ENCODE assay signal across 25 cellular contexts in the genomic region with DNA sequence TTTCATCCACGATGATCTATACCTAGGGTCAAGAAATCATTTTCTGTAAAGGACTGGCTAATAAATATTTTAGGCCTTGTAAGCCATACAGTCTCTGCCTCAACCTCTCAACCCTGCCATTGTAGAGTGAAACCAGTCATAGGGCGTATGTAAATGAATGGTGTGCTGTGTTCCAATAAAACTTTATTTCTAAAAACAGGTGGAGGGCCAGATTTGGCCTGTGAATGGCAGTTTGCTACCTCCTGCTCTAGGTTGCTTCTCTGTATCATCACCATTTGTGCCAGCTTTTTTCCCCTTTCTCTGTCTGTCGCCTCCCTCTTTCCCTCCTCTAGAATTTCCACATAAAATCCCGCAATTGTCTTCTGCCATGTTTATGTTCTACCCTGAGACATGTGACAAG.
"Had no signal": no experiment of that assay in that cellular context is flagged by ENCODE, and none has a peak within 500 bp of the region (broad histone marks: within the 10 kb centered on the region; RNA-seq: fewer than 3 reads in every experiment).

No MANE protein-coding gene starts in this region.

- H3K27me3 ChIP-seq: gastrocnemius medialis, testis, transverse colon, upper lobe of right lung, uterus had no signal

- H3K9ac ChIP-seq: parathyroid adenoma had no signal

- FAIRE-seq: colon, kidney had no signal

- H3K79me2 ChIP-seq: parathyroid adenoma had no signal

- H3K4me1 ChIP-seq: parathyroid adenoma, testis, upper lobe of right lung, uterus had no signal

- H3K4me3 ChIP-seq: gastrocnemius medialis, lung, smooth muscle cell, testis, transverse colon, upper lobe of right lung, uterus had no signal

- H3K27ac ChIP-seq: epithelial cell of prostate, parathyroid adenoma, transverse colon, upper lobe of right lung, uterus had no signal

- ATAC-seq: esophagus mucosa; gastrocnemius medialis; left lobe of liver; natural killer cell; stimulated activated naive CD8-positive, alpha-beta T cell treated with anti-CD3 and anti-CD28 coated beads, Interleukin-15, Interleukin-2, amounts not matched to agents 100 U/mL and 50 U/mL, for 24 hours; upper lobe of right lung had no signal

- H3K36me3 ChIP-seq: gastrocnemius medialis, transverse colon, upper lobe of right lung, uterus had no signal

- DNase-seq: effector CD8-positive, alpha-beta T cell; endodermal cell; foreskin fibroblast; gastrocnemius medialis; head of caudate nucleus; kidney; natural killer cell; occipital lobe; stimulated activated CD4-positive, alpha-beta T cell treated with anti-CD3 and anti-CD28 coated beads, Interleukin-12 subunit alpha, Interleukin-12 subunit beta, amount 100 ng/mL, for 4 hours; stimulated activated CD4-positive, alpha-beta T cell treated with anti-CD3 and anti-CD28 coated beads, Interleukin-1b, Interleukin-23, amount 100 ng/mL, for 48 hours; stimulated activated CD4-positive, alpha-beta T cell treated with anti-CD3 and anti-CD28 coated beads, Interleukin-4, amount 100 ng/mL, for 1 hour; stimulated activated CD8-positive, alpha-beta memory T cell treated with anti-CD3 and anti-CD28 coated beads, Interleukin-4, amount 100 ng/mL, for 48 hours; stimulated activated naive CD8-positive, alpha-beta T cell treated with anti-CD3 and anti-CD28 coated beads, Interleukin-15, Interleukin-2, amounts not matched to agents 100 U/mL and 50 U/mL, for 24 hours; substantia nigra; testis; transverse colon; upper lobe of right lung; uterus had no signal

- H3K4me2 ChIP-seq: smooth muscle cell had no signal

- H2AFZ ChIP-seq: parathyroid adenoma had no signal

- H3K9me3 ChIP-seq: gastrocnemius medialis, testis, transverse colon, upper lobe of right lung, uterus had no signal
